Comparison of ENCODE assay signal across 11 cellular contexts in genomic region chr21:44267655-44268142, GRCh38. TPM values are rescaled to one million over a fixed set of nuclear protein-coding genes. Genes with fewer than 3 reads are reported as not detected.
DNase-seq lines count a peak whose midpoint lies in the region; ATAC-seq and TF ChIP-seq lines count a peak whose summit lies in the region.
"Had no signal": no experiment of that assay in that cellular context is flagged by ENCODE, and none has a peak within 500 bp of the region (broad histone marks: within the 10 kb centered on the region; RNA-seq: fewer than 3 reads in every experiment).

No MANE protein-coding gene starts in this region.

- no peak overlapping the region for H3K4me3 Mint-ChIP-seq in activated CD8-positive, alpha-beta T cell treated with anti-CD3 and anti-CD28 coated beads for 36 hours
- H3K4me3 Mint-ChIP-seq in memory B cell: no peak overlapping the region

- DNase-seq in GM06990 (ENCODE audit: extremely low read depth, insufficient read length): peak; percentile 55
- DNase-seq in activated CD8-positive, alpha-beta T cell treated with anti-CD3 and anti-CD28 coated beads for 36 hours: peak; percentile 48
- peak in 1 of 2 donors; percentile 41 for DNase-seq in memory B cell (ENCODE audit: low spot score in 2 of 2)
- DNase-seq in ureter (ENCODE audit: low spot score): no peak
- no peak for DNase-seq in DMS114 treated with DMSO at 0.1 percent for 48 hours (lab: John Stamatoyannopoulos, UW; ENCODE audit: unreplicated experiment)
- DNase-seq: amniotic stem cell; stimulated activated CD4-positive, alpha-beta T cell treated with anti-CD3 and anti-CD28 coated beads, Interleukin-2, amount 100 ng/mL, for 48 hours had no signal

- H3K27me3 Mint-ChIP-seq in activated CD8-positive, alpha-beta T cell treated with anti-CD3 and anti-CD28 coated beads for 36 hours: no peaks in the 10 kb centered on the region
- H3K27me3 Mint-ChIP-seq in memory B cell: no peaks in the 10 kb centered on the region

- peak; percentile 48 for TF ChIP-seq CTCF in GM06990 (IDR thresholded peaks at IDR 0.05; ENCODE audit: insufficient read depth, low read length, poor library complexity, severe bottlenecking)
- peak; percentile 38; the same call in 1 of the 2 replicates for TF ChIP-seq CTCF in Loucy (conservative IDR thresholded peaks at IDR 0.05; ENCODE audit: low read length)
- TF ChIP-seq CTCF in activated CD8-positive, alpha-beta T cell treated with anti-CD3 and anti-CD28 coated beads for 36 hours (IDR thresholded peaks at IDR 0.05): no peak

- ATAC-seq in activated CD8-positive, alpha-beta T cell treated with anti-CD3 and anti-CD28 coated beads for 36 hours: peak; percentile 34
- ATAC-seq in memory B cell (ENCODE audit: low read depth): peak; percentile 86
- ATAC-seq in GM18505 (IDR thresholded peaks at IDR 0.05; ENCODE audit: unreplicated experiment): no peak
- no peak for ATAC-seq in HG02884 (IDR thresholded peaks at IDR 0.05; ENCODE audit: unreplicated experiment)

- no peak overlapping the region for H3K9ac ChIP-seq in Loucy (ENCODE audit: low read depth, low read length, poor library complexity, severe bottlenecking)

- H3K4me1 Mint-ChIP-seq in activated CD8-positive, alpha-beta T cell treated with anti-CD3 and anti-CD28 coated beads for 36 hours (ENCODE audit: low read depth): no peaks in the 10 kb centered on the region
- H3K4me1 Mint-ChIP-seq in memory B cell: no peaks in the 10 kb centered on the region

- no peaks in the 10 kb centered on the region for H3K9me3 Mint-ChIP-seq in activated CD8-positive, alpha-beta T cell treated with anti-CD3 and anti-CD28 coated beads for 36 hours
- no peaks in the 10 kb centered on the region for H3K9me3 Mint-ChIP-seq in memory B cell

- intact Hi-C loops in activated CD8-positive, alpha-beta T cell treated with anti-CD3 and anti-CD28 coated beads for 36 hours (cut with micrococcal nuclease): no loop called here

- H3K4me2 ChIP-seq in Loucy (ENCODE audit: low read depth, low read length, poor library complexity, severe bottlenecking): no peak overlapping the region

- no peak for TF ChIP-seq POLR2A in GM18505 (IDR thresholded peaks at IDR 0.05; ENCODE audit: borderline replicate concordance, extremely low read depth, insufficient read depth, insufficient read length)

- no peaks in the 10 kb centered on the region for H4K20me1 ChIP-seq in Loucy (ENCODE audit: insufficient read depth, low read length, poor library complexity, severe bottlenecking)

- H3K4me3 ChIP-seq in GM06990 (replicated peaks; ENCODE audit: low read depth, low read length): no peak overlapping the region
- H3K4me3 ChIP-seq in Loucy (ENCODE audit: low read length, poor library complexity, severe bottlenecking): no peak overlapping the region

- no peak overlapping the region for H3K27ac Mint-ChIP-seq in activated CD8-positive, alpha-beta T cell treated with anti-CD3 and anti-CD28 coated beads for 36 hours
- no peak overlapping the region for H3K27ac Mint-ChIP-seq in memory B cell

- H3K4me1 ChIP-seq in Loucy (ENCODE audit: insufficient read depth, low read length, poor library complexity, severe bottlenecking): no peaks in the 10 kb centered on the region

- CTCF ChIA-PET in activated CD8-positive, alpha-beta T cell treated with anti-CD3 and anti-CD28 coated beads for 36 hours (lab: Charles Lee): interaction anchor here (2.0 kb wide), 1 partner anchor 30 kb away, joined by 9 read pairs; no protein-coding TSS in a partner anchor

- H3K27me3 ChIP-seq in GM06990 (replicated peaks; ENCODE audit: control insufficient read depth, insufficient read depth, low read length) (no peaks in the 10 kb centered on the region; the same call in 1 of the 2 replicates), Loucy (ENCODE audit: insufficient read depth, low read length, poor library complexity, severe bottlenecking) (no peaks in the 10 kb centered on the region)

- H3K36me3 ChIP-seq in GM06990 (ENCODE audit: control insufficient read depth, insufficient read depth, low read length) (no peaks in the 10 kb centered on the region), Loucy (ENCODE audit: insufficient read depth, low read length) (no peaks in the 10 kb centered on the region)

- no peaks in the 10 kb centered on the region for H3K9me3 ChIP-seq in Loucy (ENCODE audit: insufficient read depth, low read depth, low read length)

- no peaks in the 10 kb centered on the region for H3K9me2 ChIP-seq in Loucy (replicated peaks; ENCODE audit: low read depth, low read length)

- H2AFZ ChIP-seq in Loucy (ENCODE audit: low read length): no peak overlapping the region

- H3K79me2 ChIP-seq in Loucy (ENCODE audit: insufficient read depth, low read length): no peaks in the 10 kb centered on the region

- H3F3A ChIP-seq in Loucy (ENCODE audit: low read depth): no peaks in the 10 kb centered on the region

- H3K36me3 Mint-ChIP-seq in activated CD8-positive, alpha-beta T cell treated with anti-CD3 and anti-CD28 coated beads for 36 hours (ENCODE audit: low read depth): no peaks in the 10 kb centered on the region
- no peaks in the 10 kb centered on the region for H3K36me3 Mint-ChIP-seq in memory B cell

- POLR2A ChIA-PET in activated CD8-positive, alpha-beta T cell treated with anti-CD3 and anti-CD28 coated beads for 36 hours (lab: Charles Lee): no interaction called here

RNA-seq across cellular contexts. Expression of gene DNMT3L, which starts 6.0 kb away (rescaled TPM):
- not detected for total RNA-seq in activated CD8-positive, alpha-beta T cell treated with anti-CD3 and anti-CD28 coated beads for 36 hours
- total RNA-seq in ureter: not detected
- total RNA-seq: fibroblast of lung had no signal

RNA-seq across cellular contexts. Expression of gene AIRE, which starts 18.0 kb away (rescaled TPM):
- not detected for total RNA-seq in activated CD8-positive, alpha-beta T cell treated with anti-CD3 and anti-CD28 coated beads for 36 hours
- not detected for total RNA-seq in ureter
- total RNA-seq: fibroblast of lung had no signal

RNA-seq across cellular contexts. Expression of gene ICOSLG, which starts 27.0 kb away (rescaled TPM):
- 1 to 10 TPM; 5.4 to 5.9 TPM for total RNA-seq in activated CD8-positive, alpha-beta T cell treated with anti-CD3 and anti-CD28 coated beads for 36 hours
- 3.0 TPM for total RNA-seq in ureter

RNA-seq across cellular contexts. Expression of gene PFKL, which starts 32.2 kb away (rescaled TPM):
- 100 to 1,000 TPM; 188 to 200 TPM for total RNA-seq in activated CD8-positive, alpha-beta T cell treated with anti-CD3 and anti-CD28 coated beads for 36 hours
- 163 TPM for total RNA-seq in ureter

Comparison
In these comparisons a context has a peak if more than half of its experiments do, and no peak if none do; other contexts are left out.
1. DNase-seq: peak in GM06990 (single experiment) and activated CD8-positive, alpha-beta T cell treated with anti-CD3 and anti-CD28 coated beads for 36 hours (single experiment); none in ureter (single experiment) and DMS114 treated with DMSO at 0.1 percent for 48 hours (single experiment).
2. ATAC-seq: peak in activated CD8-positive, alpha-beta T cell treated with anti-CD3 and anti-CD28 coated beads for 36 hours (single experiment) and memory B cell (single experiment); none in GM18505 (single experiment) and HG02884 (single experiment).